30 cellular contexts compared by ENCODE assay signal in the genomic region with DNA sequence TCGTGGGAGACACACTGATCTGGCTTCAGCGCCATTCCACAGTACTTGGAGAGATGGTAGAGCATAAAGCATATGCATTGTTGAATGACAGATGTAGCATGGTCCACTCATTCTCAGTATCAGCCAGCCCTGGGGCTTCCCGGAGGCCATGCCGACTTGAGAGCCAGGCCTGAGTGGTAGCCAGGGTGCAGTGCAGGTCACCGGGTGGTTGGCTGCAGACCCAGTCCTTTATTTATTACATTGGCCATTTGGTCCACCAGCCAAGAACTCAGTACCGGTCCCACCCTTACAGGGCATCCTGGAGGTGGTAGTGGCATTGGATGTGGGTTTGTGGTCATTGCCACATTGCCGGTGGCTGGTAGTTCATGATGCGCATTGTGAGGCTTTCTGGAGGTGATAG.
"Had no signal": no experiment of that assay in that cellular context is flagged by ENCODE, and none has a peak within 500 bp of the region (broad histone marks: within the 10 kb centered on the region; RNA-seq: fewer than 3 reads in every experiment).

No MANE protein-coding gene starts in this region.

- H3K36me3 Mint-ChIP-seq: activated naive CD8-positive, alpha-beta T cell; mesothelial cell of epicardium had no signal

- H3K27me3 Mint-ChIP-seq: dendritic cell treated with granulocyte-macrophage colony-stimulating factor and Interleukin-4, amounts not matched to agents 40 ng/mL and 50 ng/mL, for 4 days had no signal

- H3K4me1 Mint-ChIP-seq: mesothelial cell of epicardium, naive B cell had no signal

- ATAC-seq: left colon, psoas muscle had no signal

- H3K27me3 ChIP-seq: brain microvascular endothelial cell, esophagus squamous epithelium, testis, transverse colon had no signal

- H3K9ac ChIP-seq: parathyroid adenoma had no signal

- H3K36me3 ChIP-seq: esophagus squamous epithelium, transverse colon had no signal

- FAIRE-seq: astrocyte, frontal cortex, islet of Langerhans, TTC549, urothelium cell line had no signal

- H3K27ac ChIP-seq: brain microvascular endothelial cell, epithelial cell of prostate, esophagus squamous epithelium, parathyroid adenoma, psoas muscle, testis, transverse colon, VCaP had no signal

- H3K4me1 ChIP-seq: esophagus squamous epithelium, parathyroid adenoma, psoas muscle, testis, transverse colon had no signal

- DNase-seq: activated CD4-positive, alpha-beta T cell treated with anti-CD3 and anti-CD28 coated beads for 4 hours; activated CD4-positive, alpha-beta T cell treated with anti-CD3 and anti-CD28 coated beads, Interleukin-2, amount 50 U/mL, for 4 hours; activated T-cell treated with anti-CD3 and anti-CD28 coated beads for 4 hours; amniotic stem cell; brain microvascular endothelial cell; caudate nucleus; esophagus squamous epithelium; left colon; mammary epithelial cell; naive B cell; occipital lobe; psoas muscle; stimulated activated CD4-positive, alpha-beta T cell treated with anti-CD3 and anti-CD28 coated beads, Interleukin-2, amount 100 ng/mL, for 48 hours; stimulated activated naive CD4-positive, alpha-beta T cell treated with Interleukin-2 at 50 U/mL for 16 hours; SW 1271; T-helper 9 cell; testis; transverse colon had no signal

- H3K9me3 Mint-ChIP-seq: T-helper 1 cell treated with Interleukin-12 subunit alpha and Interleukin-12 subunit beta and Interleukin-4 antibody, amounts not matched to agents 30 μg/mL and 1 μg/mL, for 36 hours had no signal

- H3K4me3 ChIP-seq: esophagus squamous epithelium, psoas muscle, testis, transverse colon had no signal

- H3K9me3 ChIP-seq: psoas muscle, testis, transverse colon had no signal

- H3K4me3 Mint-ChIP-seq: activated naive CD8-positive, alpha-beta T cell; dendritic cell treated with granulocyte-macrophage colony-stimulating factor and Interleukin-4, amounts not matched to agents 40 ng/mL and 50 ng/mL, for 4 days; mesothelial cell of epicardium; naive B cell; T-helper 1 cell treated with Interleukin-12 subunit alpha and Interleukin-12 subunit beta and Interleukin-4 antibody, amounts not matched to agents 30 μg/mL and 1 μg/mL, for 36 hours had no signal

- H3K27ac Mint-ChIP-seq: activated naive CD8-positive, alpha-beta T cell; dendritic cell treated with granulocyte-macrophage colony-stimulating factor and Interleukin-4, amounts not matched to agents 40 ng/mL and 50 ng/mL, for 4 days; mesothelial cell of epicardium; naive B cell; T-helper 1 cell treated with Interleukin-12 subunit alpha and Interleukin-12 subunit beta and Interleukin-4 antibody, amounts not matched to agents 30 μg/mL and 1 μg/mL, for 36 hours had no signal
